8 cellular contexts compared by ENCODE assay signal in genomic region chr5:78008356-78008967, GRCh38.
DNase-seq lines count a peak whose midpoint lies in the region; ATAC-seq, FAIRE-seq and TF ChIP-seq lines count a peak whose summit lies in the region.

No MANE protein-coding gene starts in this region.

- no peaks in the 10 kb centered on the region for H3K27me3 ChIP-seq in SK-N-SH (ENCODE audit: insufficient read depth)
- no peaks in the 10 kb centered on the region for H3K27me3 ChIP-seq in gastrocnemius medialis

- TF ChIP-seq CTCF in SK-N-SH (IDR thresholded peaks at IDR 0.05) = peak; percentile 92
- peak; percentile 84 for TF ChIP-seq CTCF in fibroblast of villous mesenchyme (IDR thresholded peaks at IDR 0.05; ENCODE audit: insufficient read depth, low read depth, low read length)
- peak in 4 of 5 experiments; percentile 9 to 55 (median 37) for TF ChIP-seq CTCF in gastrocnemius medialis (IDR thresholded peaks at IDR 0.05 in 4 of 5, conservative IDR thresholded peaks at IDR 0.05 in 1 of 5)

- peak; percentile 91 for TF ChIP-seq RAD21 in SK-N-SH (IDR thresholded peaks at IDR 0.05; ENCODE audit: low read length)

- in situ Hi-C loops in gastrocnemius medialis (cut with MboI; ENCODE audit: low sequenced_read_pairs in 4 of 4) = no loop called here

- DNase-seq in LoVo (ENCODE audit: low spot score) (peak; percentile 34), SK-N-SH (peak; percentile 63), fibroblast of villous mesenchyme (ENCODE audit: low read depth) (peak; percentile 44), gastrocnemius medialis (no peak), hepatic stellate cell (ENCODE audit: low spot score) (no peak)
- DNase-seq in NK-92 treated with Interleukin-12 subunit alpha and Interleukin-12 subunit beta, amount 100 ng/mL, for 24 hours (lab: John Stamatoyannopoulos, UW) = no peak

- intact Hi-C loops in gastrocnemius medialis (cut with DNase I; ENCODE audit: low total_unique reads) = loop anchor here (10.0 kb wide), 1 partner anchor 364 kb away; no protein-coding TSS in a partner anchor

- H3K4me3 ChIP-seq in SK-N-SH (ENCODE audit: low read depth in 2 of 2, low read length in 1 of 2) = peak overlapping the region in 1 of 2 experiments; percentile 31; a peak in 1 of 4 replicates
- H3K4me3 ChIP-seq in fibroblast of villous mesenchyme (ENCODE audit: low read depth, low read length) = no peak overlapping the region
- H3K4me3 ChIP-seq in gastrocnemius medialis = no peak overlapping the region

- 30% methylated on average over 1 of the region's 1 CpG for WGBS in SK-N-SH (ENCODE audit: low lambda C conversion rate)

- peaks cover 5% of the 10 kb centered on the region for H3F3A ChIP-seq in SK-N-SH (replicated peaks; ENCODE audit: insufficient read depth)

- CTCF ChIA-PET in SK-N-SH (lab: Yijun Ruan, JAX) = interaction anchor here (0.7 to 1.8 kb wide), 10 partner anchors 8 to 448 kb away, joined by 3 to 6 read pairs (median 4); no protein-coding TSS in a partner anchor

- H3K9me3 ChIP-seq in SK-N-SH = no peaks in the 10 kb centered on the region
- no peaks in the 10 kb centered on the region for H3K9me3 ChIP-seq in gastrocnemius medialis

- ATAC-seq in gastrocnemius medialis = no peak
- ATAC-seq in GM18868 (IDR thresholded peaks at IDR 0.05; ENCODE audit: unreplicated experiment) = no peak

- H3K27ac ChIP-seq in SK-N-SH (ENCODE audit: low read depth in 2 of 2, low read length in 1 of 2) (no peak overlapping the region), gastrocnemius medialis (no peak overlapping the region)

- no peaks in the 10 kb centered on the region for H3K9me2 ChIP-seq in SK-N-SH

- H3K9ac ChIP-seq in SK-N-SH = no peak overlapping the region

- FAIRE-seq in G401.6 (lab: Jason Lieb, UNC) = peak; percentile 86

- no peaks in the 10 kb centered on the region for H4K20me1 ChIP-seq in SK-N-SH (ENCODE audit: insufficient read depth)

- TF ChIP-seq POLR2A in gastrocnemius medialis (IDR thresholded peaks at IDR 0.05) = no peak

- H3K4me1 ChIP-seq in SK-N-SH (ENCODE audit: control insufficient read depth in 1 of 2, insufficient read depth in 2 of 2, low read depth in 1 of 2, low read length in 1 of 2) = peaks cover 0 to 2% of the 10 kb centered on the region in 2 experiments; a peak in 1 of 4 replicates
- no peaks in the 10 kb centered on the region for H3K4me1 ChIP-seq in gastrocnemius medialis

- H3K36me3 ChIP-seq in SK-N-SH (replicated peaks in 1 of 2; ENCODE audit: control insufficient read depth in 1 of 2, insufficient read depth in 2 of 2, low read length in 1 of 2) (peaks cover 0 to 11% of the 10 kb centered on the region in 2 experiments), gastrocnemius medialis (no peaks in the 10 kb centered on the region)

- POLR2A ChIA-PET in SK-N-SH (lab: Yijun Ruan, JAX) = no interaction called here

- no peak for TF ChIP-seq EP300 in SK-N-SH (IDR thresholded peaks at IDR 0.05; ENCODE audit: borderline replicate concordance in 1 of 2, low read depth in 1 of 2, low read length in 1 of 2)

- no peak overlapping the region for H3K4me2 ChIP-seq in SK-N-SH

- H3K79me2 ChIP-seq in SK-N-SH (ENCODE audit: insufficient read depth) = no peaks in the 10 kb centered on the region

- H2AFZ ChIP-seq in SK-N-SH (ENCODE audit: low read depth) = no peak overlapping the region

TF ChIP-seq in SK-N-SH, 30 proteins besides CTCF, POLR2A, EP300 and RAD21:
- TF ChIP-seq PBX3 (IDR thresholded peaks at IDR 0.05) (no peak), SMC3 (IDR thresholded peaks at IDR 0.05; ENCODE audit: low read depth, low read length) (peak; percentile 87)

Comparison
In these comparisons a context has a peak if more than half of its experiments do, and no peak if none do; other contexts are left out.
1. DNase-seq: peak in LoVo (single experiment), SK-N-SH (single experiment) and fibroblast of villous mesenchyme (single experiment); none in gastrocnemius medialis (0 of 2), NK-92 treated with Interleukin-12 subunit alpha and Interleukin-12 subunit beta, amount 100 ng/mL, for 24 hours (single experiment) and hepatic stellate cell (single experiment).
2. CTCF ChIP-seq: peak in every context shown above with its lines; median percentile 92 in SK-N-SH; 84 in fibroblast of villous mesenchyme; 37 in gastrocnemius medialis.